Comparison of ENCODE assay signal across 30 cellular contexts in genomic region chr7:52911795-52912194, GRCh38.
"Had no signal": no experiment of that assay in that cellular context is flagged by ENCODE, and none has a peak within 500 bp of the region (broad histone marks: within the 10 kb centered on the region; RNA-seq: fewer than 3 reads in every experiment).

No MANE protein-coding gene starts in this region.

- H3K36me3 ChIP-seq: ascending aorta, cardiac muscle cell had no signal

- DNase-seq: activated CD4-positive, alpha-beta memory T cell treated with anti-CD3 and anti-CD28 coated beads, Interleukin-2, amount 10 ng/mL, durations not matched to agents 7 days and 5 days; activated CD4-positive, alpha-beta T cell treated with anti-CD3 and anti-CD28 coated beads for 1 hour; activated CD4-positive, alpha-beta T cell treated with anti-CD3 and anti-CD28 coated beads for 36 hours; activated CD4-positive, alpha-beta T cell treated with anti-CD3 and anti-CD28 coated beads for 48 hours; activated CD4-positive, alpha-beta T cell treated with anti-CD3 and anti-CD28 coated beads, Interleukin-2, amount 10 ng/mL, durations not matched to agents 7 days and 5 days; activated CD4-positive, alpha-beta T cell treated with anti-CD3 and anti-CD28 coated beads, Interleukin-2, amount 50 U/mL, for 48 hours; activated CD4-positive, CD25-positive, alpha-beta regulatory T cell; activated CD8-positive, alpha-beta memory T cell treated with anti-CD3 and anti-CD28 coated beads for 24 hours; activated CD8-positive, alpha-beta memory T cell treated with anti-CD3 and anti-CD28 coated beads, Interleukin-2, amount 10 ng/mL, durations not matched to agents 7 days and 5 days; activated CD8-positive, alpha-beta memory T cell treated with anti-CD3 and anti-CD28 coated beads, Interleukin-2, amount 50 U/mL, for 48 hours; activated CD8-positive, alpha-beta T cell treated with anti-CD3 and anti-CD28 coated beads, Interleukin-2, amount 10 ng/mL, durations not matched to agents 7 days and 5 days; activated effector memory CD4-positive, alpha-beta T cell treated with Interleukin-2 at 50 U/mL for 16 hours; activated gamma-delta T cell; activated naive CD4-positive, alpha-beta T cell treated with anti-CD3 and anti-CD28 coated beads, Interleukin-2, amount 10 ng/mL, durations not matched to agents 7 days and 5 days; activated naive CD4-positive, alpha-beta T cell treated with Interleukin-2 at 50 U/mL for 16 hours; activated naive CD8-positive, alpha-beta T cell treated with anti-CD3 and anti-CD28 coated beads, Interleukin-2, amount 10 ng/mL, durations not matched to agents 7 days and 5 days; activated naive CD8-positive, alpha-beta T cell treated with anti-CD3 and anti-CD28 coated beads, Interleukin-2, amount 50 U/mL, for 24 hours; activated T-cell treated with anti-CD3 and anti-CD28 coated beads, Interleukin-2, amount 50 U/mL, for 24 hours; activated T-cell treated with anti-CD3 and anti-CD28 coated beads, Interleukin-2, amount 50 U/mL, for 48 hours; amygdala; caudate nucleus; cerebellar nuclear complex; T-helper 1 cell; T-helper 2 cell; T-helper 9 cell had no signal

- H3K4me1 ChIP-seq: ascending aorta had no signal

- H3K4me3 ChIP-seq: ascending aorta, cardiac muscle cell had no signal

- H3K9me3 ChIP-seq: ascending aorta had no signal

- H3K27ac ChIP-seq: ascending aorta, cardiac muscle cell, VCaP had no signal

- H3K27me3 ChIP-seq: ascending aorta, cardiac muscle cell had no signal

- ATAC-seq: activated CD4-positive, alpha-beta T cell treated with anti-CD3 and anti-CD28 coated beads for 36 hours; activated CD4-positive, CD25-positive, alpha-beta regulatory T cell treated with anti-CD3 and anti-CD28 coated beads, Interleukin-2, amount 50 U/mL, for 24 hours; activated CD8-positive, alpha-beta memory T cell treated with anti-CD3 and anti-CD28 coated beads, Interleukin-2, amount 10 ng/mL, durations not matched to agents 7 days and 5 days; activated CD8-positive, alpha-beta T cell treated with anti-CD3 and anti-CD28 coated beads, Interleukin-2, amount 10 ng/mL, durations not matched to agents 7 days and 5 days; activated naive CD8-positive, alpha-beta T cell treated with anti-CD3 and anti-CD28 coated beads, Interleukin-2, amount 50 U/mL, for 24 hours; WTC11 had no signal
